In genomic region chr6:33301877-33302276, GRCh38 we compare ENCODE assay signal across 30 cellular contexts. TPM values are rescaled to one million over a fixed set of nuclear protein-coding genes. Genes with fewer than 3 reads are reported as not detected.
A peak's percentile ranks its signal among the peaks of the same experiment; 100 is the strongest.
DNase-seq lines count a peak whose midpoint lies in the region; ATAC-seq lines count a peak whose summit lies in the region.
"Had no signal": no experiment of that assay in that cellular context is flagged by ENCODE, and none has a peak within 500 bp of the region (broad histone marks: within the 10 kb centered on the region; RNA-seq: fewer than 3 reads in every experiment).

No MANE protein-coding gene starts in this region.

- H3K27me3 Mint-ChIP-seq in activated naive CD4-positive, alpha-beta T cell treated with anti-CD3 and anti-CD28 coated beads, Interleukin-2, amount 10 ng/mL, durations not matched to agents 7 days and 5 days: peaks cover 11% of the 10 kb centered on the region
- no peaks in the 10 kb centered on the region for H3K27me3 Mint-ChIP-seq in activated naive CD4-positive, alpha-beta T cell treated with anti-CD3 and anti-CD28 coated beads for 36 hours (ENCODE audit: low read depth)
- peaks cover 5% of the 10 kb centered on the region for H3K27me3 Mint-ChIP-seq in activated naive CD8-positive, alpha-beta T cell treated with anti-CD3 and anti-CD28 coated beads for 36 hours
- H3K27me3 Mint-ChIP-seq in naive B cell: no peaks in the 10 kb centered on the region
- no peaks in the 10 kb centered on the region for H3K27me3 Mint-ChIP-seq in activated T-helper 1 cell treated with anti-CD3 and anti-CD28 coated beads, Interleukin-12 subunit alpha, Interleukin-12 subunit beta, Interleukin-2, Interleukin-4 antibody, amounts not matched to agents 30 ng/mL and 10 ng/mL and 1 ng/mL, durations not matched to agents 14 hours and 24 hours and 36 hours (ENCODE audit: insufficient read depth)
- H3K27me3 Mint-ChIP-seq: stimulated activated naive CD8-positive, alpha-beta T cell treated with anti-CD3 and anti-CD28 coated beads, Interleukin-15, amount 100 ng/mL, for 72 hours had no signal

- peak overlapping the region; percentile 49 for H3K27ac Mint-ChIP-seq in activated naive CD4-positive, alpha-beta T cell treated with anti-CD3 and anti-CD28 coated beads, Interleukin-2, amount 10 ng/mL, durations not matched to agents 7 days and 5 days
- no peak overlapping the region for H3K27ac Mint-ChIP-seq in activated naive CD4-positive, alpha-beta T cell treated with anti-CD3 and anti-CD28 coated beads for 36 hours
- H3K27ac Mint-ChIP-seq in activated naive CD8-positive, alpha-beta T cell treated with anti-CD3 and anti-CD28 coated beads for 36 hours: peak overlapping the region; percentile 57
- peak overlapping the region in 4 of 6 donors; percentile 67 to 100 (median 96) for H3K27ac Mint-ChIP-seq in naive B cell
- no peak overlapping the region for H3K27ac Mint-ChIP-seq in activated T-helper 1 cell treated with anti-CD3 and anti-CD28 coated beads, Interleukin-12 subunit alpha, Interleukin-12 subunit beta, Interleukin-2, Interleukin-4 antibody, amounts not matched to agents 30 ng/mL and 10 ng/mL and 1 ng/mL, durations not matched to agents 14 hours and 24 hours and 36 hours

- ATAC-seq in naive B cell (ENCODE audit: low read depth in 2 of 2) (no peak), GM18502 (IDR thresholded peaks at IDR 0.05; ENCODE audit: poor library complexity, unreplicated experiment) (no peak)
- ATAC-seq: activated CD4-positive, CD25-positive, alpha-beta regulatory T cell treated with anti-CD3 and anti-CD28 coated beads, Interleukin-2, amount 50 U/mL, for 24 hours; heart left ventricle; lower lobe of right lung; stimulated activated naive CD8-positive, alpha-beta T cell treated with anti-CD3 and anti-CD28 coated beads, Interleukin-15, amount 100 ng/mL, for 72 hours had no signal

- H3K4me1 Mint-ChIP-seq in activated naive CD4-positive, alpha-beta T cell treated with anti-CD3 and anti-CD28 coated beads, Interleukin-2, amount 10 ng/mL, durations not matched to agents 7 days and 5 days: peaks cover 42% of the 10 kb centered on the region
- peaks cover 44% of the 10 kb centered on the region for H3K4me1 Mint-ChIP-seq in activated naive CD4-positive, alpha-beta T cell treated with anti-CD3 and anti-CD28 coated beads for 36 hours (ENCODE audit: low read depth)
- H3K4me1 Mint-ChIP-seq in activated naive CD8-positive, alpha-beta T cell treated with anti-CD3 and anti-CD28 coated beads for 36 hours: peaks cover 50% of the 10 kb centered on the region
- H3K4me1 Mint-ChIP-seq in naive B cell: peaks cover 54 to 66% (median 62%) of the 10 kb centered on the region in 3 donors
- peaks cover 53% of the 10 kb centered on the region for H3K4me1 Mint-ChIP-seq in activated T-helper 1 cell treated with anti-CD3 and anti-CD28 coated beads, Interleukin-12 subunit alpha, Interleukin-12 subunit beta, Interleukin-2, Interleukin-4 antibody, amounts not matched to agents 30 ng/mL and 10 ng/mL and 1 ng/mL, durations not matched to agents 14 hours and 24 hours and 36 hours (ENCODE audit: low read depth)

- H3K36me3 Mint-ChIP-seq in activated naive CD4-positive, alpha-beta T cell treated with anti-CD3 and anti-CD28 coated beads, Interleukin-2, amount 10 ng/mL, durations not matched to agents 7 days and 5 days: peaks cover 50% of the 10 kb centered on the region
- H3K36me3 Mint-ChIP-seq in activated naive CD4-positive, alpha-beta T cell treated with anti-CD3 and anti-CD28 coated beads for 36 hours (ENCODE audit: low read depth): peaks cover 33% of the 10 kb centered on the region
- peaks cover 44% of the 10 kb centered on the region for H3K36me3 Mint-ChIP-seq in activated naive CD8-positive, alpha-beta T cell treated with anti-CD3 and anti-CD28 coated beads for 36 hours
- H3K36me3 Mint-ChIP-seq in naive B cell: peaks cover 0 to 21% of the 10 kb centered on the region in 2 donors
- H3K36me3 Mint-ChIP-seq in activated T-helper 1 cell treated with anti-CD3 and anti-CD28 coated beads, Interleukin-12 subunit alpha, Interleukin-12 subunit beta, Interleukin-2, Interleukin-4 antibody, amounts not matched to agents 30 ng/mL and 10 ng/mL and 1 ng/mL, durations not matched to agents 14 hours and 24 hours and 36 hours (ENCODE audit: low read depth): peaks cover 38% of the 10 kb centered on the region

- intact Hi-C loops in activated naive CD4-positive, alpha-beta T cell treated with anti-CD3 and anti-CD28 coated beads for 36 hours (cut with micrococcal nuclease): no loop called here
- intact Hi-C loops in activated T-helper 1 cell treated with anti-CD3 and anti-CD28 coated beads, Interleukin-12 subunit alpha, Interleukin-12 subunit beta, Interleukin-2, Interleukin-4 antibody, amounts not matched to agents 30 ng/mL and 10 ng/mL and 1 ng/mL, durations not matched to agents 14 hours and 24 hours and 36 hours (cut with micrococcal nuclease): no loop called here

- H3K9me3 Mint-ChIP-seq in activated naive CD4-positive, alpha-beta T cell treated with anti-CD3 and anti-CD28 coated beads, Interleukin-2, amount 10 ng/mL, durations not matched to agents 7 days and 5 days: no peaks in the 10 kb centered on the region
- H3K9me3 Mint-ChIP-seq in activated naive CD4-positive, alpha-beta T cell treated with anti-CD3 and anti-CD28 coated beads for 36 hours: no peaks in the 10 kb centered on the region
- H3K9me3 Mint-ChIP-seq in activated naive CD8-positive, alpha-beta T cell treated with anti-CD3 and anti-CD28 coated beads for 36 hours: no peaks in the 10 kb centered on the region
- H3K9me3 Mint-ChIP-seq in naive B cell: peaks cover 0 to 3% (median 0%) of the 10 kb centered on the region in 7 donors
- H3K9me3 Mint-ChIP-seq in activated T-helper 1 cell treated with anti-CD3 and anti-CD28 coated beads, Interleukin-12 subunit alpha, Interleukin-12 subunit beta, Interleukin-2, Interleukin-4 antibody, amounts not matched to agents 30 ng/mL and 10 ng/mL and 1 ng/mL, durations not matched to agents 14 hours and 24 hours and 36 hours: no peaks in the 10 kb centered on the region
- H3K9me3 Mint-ChIP-seq: stimulated activated naive CD8-positive, alpha-beta T cell treated with anti-CD3 and anti-CD28 coated beads, Interleukin-15, amount 100 ng/mL, for 72 hours had no signal

- DNase-seq in activated naive CD4-positive, alpha-beta T cell treated with anti-CD3 and anti-CD28 coated beads, Interleukin-2, amount 10 ng/mL, durations not matched to agents 7 days and 5 days: no peak
- DNase-seq in activated naive CD4-positive, alpha-beta T cell treated with anti-CD3 and anti-CD28 coated beads for 36 hours: no peak
- no peak for DNase-seq in activated naive CD8-positive, alpha-beta T cell treated with anti-CD3 and anti-CD28 coated beads for 36 hours
- DNase-seq in naive B cell: no peak
- DNase-seq in activated T-helper 1 cell treated with anti-CD3 and anti-CD28 coated beads, Interleukin-12 subunit alpha, Interleukin-12 subunit beta, Interleukin-2, Interleukin-4 antibody, amounts not matched to agents 30 ng/mL and 10 ng/mL and 1 ng/mL, durations not matched to agents 14 hours and 24 hours and 36 hours (ENCODE audit: low spot score): no peak
- DNase-seq in activated gamma-delta T cell treated with Interleukin-2 at 50 U/mL for 16 hours: no peak
- DNase-seq in NCI-H2227 treated with DMSO at 0.1 percent for 48 hours (lab: John Stamatoyannopoulos, UW): no peak
- DNase-seq: activated gamma-delta T cell; activated T-cell treated with anti-CD3 and anti-CD28 coated beads for 4 hours; AML-193; amygdala; COR-L47; effector memory CD4-positive, alpha-beta T cell; foreskin fibroblast; GF-D8; HCEC 1CT; heart left ventricle; KG1; kidney glomerular epithelial cell; lower lobe of right lung; MM.1S; NCI-H1417; NCI-H2081 treated with DMSO at 0.1 percent for 48 hours; NCI-H345; NCI-H748 treated with DMSO at 0.1 percent for 48 hours; stimulated activated CD4-positive, alpha-beta T cell treated with anti-CD3 and anti-CD28 coated beads, Interleukin-15, amount 100 ng/mL, for 24 hours; stimulated activated naive CD8-positive, alpha-beta T cell treated with anti-CD3 and anti-CD28 coated beads, Interleukin-15, amount 100 ng/mL, for 72 hours; T-helper 1 cell had no signal

- peak overlapping the region; percentile 35 for H3K4me3 Mint-ChIP-seq in activated naive CD4-positive, alpha-beta T cell treated with anti-CD3 and anti-CD28 coated beads, Interleukin-2, amount 10 ng/mL, durations not matched to agents 7 days and 5 days
- H3K4me3 Mint-ChIP-seq in activated naive CD4-positive, alpha-beta T cell treated with anti-CD3 and anti-CD28 coated beads for 36 hours: no peak overlapping the region
- H3K4me3 Mint-ChIP-seq in activated naive CD8-positive, alpha-beta T cell treated with anti-CD3 and anti-CD28 coated beads for 36 hours: no peak overlapping the region
- peak overlapping the region in 2 of 8 donors; percentile 42 to 98 for H3K4me3 Mint-ChIP-seq in naive B cell
- H3K4me3 Mint-ChIP-seq in activated T-helper 1 cell treated with anti-CD3 and anti-CD28 coated beads, Interleukin-12 subunit alpha, Interleukin-12 subunit beta, Interleukin-2, Interleukin-4 antibody, amounts not matched to agents 30 ng/mL and 10 ng/mL and 1 ng/mL, durations not matched to agents 14 hours and 24 hours and 36 hours: no peak overlapping the region
- H3K4me3 Mint-ChIP-seq: stimulated activated naive CD8-positive, alpha-beta T cell treated with anti-CD3 and anti-CD28 coated beads, Interleukin-15, amount 100 ng/mL, for 72 hours had no signal

- CTCF ChIA-PET in activated naive CD4-positive, alpha-beta T cell treated with anti-CD3 and anti-CD28 coated beads, Interleukin-2, amount 10 ng/mL, durations not matched to agents 7 days and 5 days (lab: Charles Lee): interaction anchor here (0.9 to 3.3 kb wide), 3 partner anchors 10 to 16 kb away, joined by 6 to 32 read pairs (median 7); partner anchors contain the start of genes PFDN6, TAPBP, WDR46 and ZBTB22
- CTCF ChIA-PET in activated naive CD4-positive, alpha-beta T cell treated with anti-CD3 and anti-CD28 coated beads for 36 hours (lab: Charles Lee): interaction anchor here (1.9 kb wide), 1 partner anchor 9 kb away, joined by 5 read pairs; no protein-coding TSS in a partner anchor

RNA-seq across cellular contexts. Expression of gene RGL2, which starts 3.1 kb away (rescaled TPM):
- total RNA-seq in activated naive CD4-positive, alpha-beta T cell treated with anti-CD3 and anti-CD28 coated beads for 36 hours: 10 to 100 TPM; 23.8 to 27.8 TPM
- 10 to 100 TPM; 15.0 to 17.7 TPM for total RNA-seq in activated naive CD8-positive, alpha-beta T cell treated with anti-CD3 and anti-CD28 coated beads for 36 hours
- polyA plus RNA-seq in naive B cell (ENCODE audit: low read depth in 6 of 6): 10 to 100 TPM; 15.5 to 39.0 (median 17.2) TPM
- 27.6 and 28.0 TPM in 2 replicates for total RNA-seq in activated T-helper 1 cell treated with anti-CD3 and anti-CD28 coated beads, Interleukin-12 subunit alpha, Interleukin-12 subunit beta, Interleukin-2, Interleukin-4 antibody, amounts not matched to agents 30 ng/mL and 10 ng/mL and 1 ng/mL, durations not matched to agents 14 hours and 24 hours and 36 hours

RNA-seq across cellular contexts. Expression of gene TAPBP, which starts 12.0 kb away (rescaled TPM):
- total RNA-seq in activated naive CD4-positive, alpha-beta T cell treated with anti-CD3 and anti-CD28 coated beads for 36 hours: 100 to 1,000 TPM; 184 TPM
- 100 to 1,000 TPM; 201 to 204 TPM for total RNA-seq in activated naive CD8-positive, alpha-beta T cell treated with anti-CD3 and anti-CD28 coated beads for 36 hours
- polyA plus RNA-seq in naive B cell (ENCODE audit: low read depth in 6 of 6): 100 to 1,000 TPM; 450 to 564 (median 508) TPM
- total RNA-seq in activated T-helper 1 cell treated with anti-CD3 and anti-CD28 coated beads, Interleukin-12 subunit alpha, Interleukin-12 subunit beta, Interleukin-2, Interleukin-4 antibody, amounts not matched to agents 30 ng/mL and 10 ng/mL and 1 ng/mL, durations not matched to agents 14 hours and 24 hours and 36 hours: 264 and 265 TPM in 2 replicates

RNA-seq across cellular contexts. Expression of gene PFDN6, which starts 12.5 kb away (rescaled TPM):
- 10 to 100 TPM; 67.9 to 81.3 TPM for total RNA-seq in activated naive CD4-positive, alpha-beta T cell treated with anti-CD3 and anti-CD28 coated beads for 36 hours
- total RNA-seq in activated naive CD8-positive, alpha-beta T cell treated with anti-CD3 and anti-CD28 coated beads for 36 hours: 100 to 1,000 TPM; 106 to 107 TPM
- polyA plus RNA-seq in naive B cell (ENCODE audit: low read depth in 6 of 6): 10 to 100 TPM; 29.4 to 47.8 (median 41.3) TPM
- total RNA-seq in activated T-helper 1 cell treated with anti-CD3 and anti-CD28 coated beads, Interleukin-12 subunit alpha, Interleukin-12 subunit beta, Interleukin-2, Interleukin-4 antibody, amounts not matched to agents 30 ng/mL and 10 ng/mL and 1 ng/mL, durations not matched to agents 14 hours and 24 hours and 36 hours: 122 and 126 TPM in 2 replicates

RNA-seq across cellular contexts. Expression of gene WDR46, which starts 12.8 kb away (rescaled TPM):
- total RNA-seq in activated naive CD4-positive, alpha-beta T cell treated with anti-CD3 and anti-CD28 coated beads for 36 hours: 10 to 100 TPM; 42.5 to 42.9 TPM
- 100 to 1,000 TPM; 105 to 107 TPM for total RNA-seq in activated naive CD8-positive, alpha-beta T cell treated with anti-CD3 and anti-CD28 coated beads for 36 hours
- 10 to 100 TPM; 50.5 to 78.0 (median 59.3) TPM for polyA plus RNA-seq in naive B cell (ENCODE audit: low read depth in 6 of 6)
- total RNA-seq in activated T-helper 1 cell treated with anti-CD3 and anti-CD28 coated beads, Interleukin-12 subunit alpha, Interleukin-12 subunit beta, Interleukin-2, Interleukin-4 antibody, amounts not matched to agents 30 ng/mL and 10 ng/mL and 1 ng/mL, durations not matched to agents 14 hours and 24 hours and 36 hours: 113 and 123 TPM in 2 replicates

RNA-seq across cellular contexts. Expression of gene ZBTB22, which starts 15.7 kb away (rescaled TPM):
- total RNA-seq in activated naive CD4-positive, alpha-beta T cell treated with anti-CD3 and anti-CD28 coated beads for 36 hours: 1 to 10 TPM; 8.8 to 9.0 TPM
- 1 to 10 TPM; 4.5 to 4.6 TPM for total RNA-seq in activated naive CD8-positive, alpha-beta T cell treated with anti-CD3 and anti-CD28 coated beads for 36 hours
- 10 to 100 TPM; 19.2 to 29.9 (median 23.8) TPM for polyA plus RNA-seq in naive B cell (ENCODE audit: low read depth in 6 of 6)
- 12.5 and 14.7 TPM in 2 replicates for total RNA-seq in activated T-helper 1 cell treated with anti-CD3 and anti-CD28 coated beads, Interleukin-12 subunit alpha, Interleukin-12 subunit beta, Interleukin-2, Interleukin-4 antibody, amounts not matched to agents 30 ng/mL and 10 ng/mL and 1 ng/mL, durations not matched to agents 14 hours and 24 hours and 36 hours

Comparison
In these comparisons a context has a peak if more than half of its experiments do, and no peak if none do; other contexts are left out.
1. H3K27ac Mint-ChIP-seq: peak in activated naive CD4-positive, alpha-beta T cell treated with anti-CD3 and anti-CD28 coated beads, Interleukin-2, amount 10 ng/mL, durations not matched to agents 7 days and 5 days (single experiment), activated naive CD8-positive, alpha-beta T cell treated with anti-CD3 and anti-CD28 coated beads for 36 hours (single experiment) and naive B cell (4 of 6); none in activated naive CD4-positive, alpha-beta T cell treated with anti-CD3 and anti-CD28 coated beads for 36 hours (single experiment) and activated T-helper 1 cell treated with anti-CD3 and anti-CD28 coated beads, Interleukin-12 subunit alpha, Interleukin-12 subunit beta, Interleukin-2, Interleukin-4 antibody, amounts not matched to agents 30 ng/mL and 10 ng/mL and 1 ng/mL, durations not matched to agents 14 hours and 24 hours and 36 hours (single experiment).